Comparison of ENCODE assay signal across 9 cellular contexts in the genomic region with DNA sequence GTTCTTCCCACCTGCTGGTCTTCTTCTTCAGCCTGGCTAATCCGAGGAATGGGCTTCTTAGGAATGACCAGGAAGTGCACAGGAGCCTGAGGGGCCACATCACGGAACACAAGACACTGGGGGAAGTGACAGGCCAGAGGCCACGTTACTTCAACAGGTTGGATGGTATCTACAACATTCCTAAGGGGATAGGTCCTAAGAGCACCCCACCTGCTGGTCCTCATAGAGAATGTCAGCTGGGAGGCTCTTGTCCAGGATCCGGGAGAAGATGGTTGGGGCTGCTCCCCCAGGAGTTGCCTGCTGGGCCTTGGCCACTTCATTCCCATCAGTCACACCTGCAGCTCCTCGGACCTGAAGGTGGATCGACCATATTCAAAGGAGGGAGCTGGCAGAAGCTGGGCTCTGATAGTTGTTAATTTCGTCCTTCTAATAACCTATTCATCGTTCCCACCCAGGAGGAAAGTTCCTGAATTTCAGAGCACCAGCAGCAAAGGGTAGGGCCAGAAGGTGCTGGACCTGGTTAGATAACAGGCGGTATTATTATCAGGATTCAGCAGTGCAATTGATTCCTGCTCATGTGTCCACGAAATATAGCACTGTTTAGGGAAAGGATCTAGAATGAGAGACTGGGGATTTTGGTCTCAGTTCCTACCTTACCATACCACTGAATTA. TPM values are rescaled to one million over a fixed set of nuclear protein-coding genes. Genes with fewer than 3 reads are reported as not detected.
DNase-seq lines count a peak whose midpoint lies in the region; ATAC-seq and TF ChIP-seq lines count a peak whose summit lies in the region.
"Had no signal": no experiment of that assay in that cellular context is flagged by ENCODE, and none has a peak within 500 bp of the region (broad histone marks: within the 10 kb centered on the region; RNA-seq: fewer than 3 reads in every experiment).

No MANE protein-coding gene starts in this region.

- H3K4me3 ChIP-seq in CD4-positive, alpha-beta memory T cell (ENCODE audit: low read length in 2 of 2): no peak overlapping the region
- no peak overlapping the region for H3K4me3 ChIP-seq in HL-60 (replicated peaks; ENCODE audit: insufficient read depth, low read length)
- peak overlapping the region; percentile 89 for H3K4me3 ChIP-seq in adipocyte (ENCODE audit: low read length)
- peak overlapping the region; percentile 78 for H3K4me3 ChIP-seq in upper lobe of right lung

- H3K4me1 Mint-ChIP-seq in CD4-positive, alpha-beta memory T cell: peaks cover 20 to 50% (median 36%) of the 10 kb centered on the region in 4 donors

- DNase-seq in CD4-positive, alpha-beta memory T cell: no peak
- DNase-seq in HL-60 (ENCODE audit: low read depth in 1 of 2, low spot score in 1 of 2) (peak in 1 of 2 experiments; percentile 28), adipocyte (ENCODE audit: low read depth) (peak; percentile 50), upper lobe of right lung (no peak), midbrain (lab: John Stamatoyannopoulos, UW) (no peak), NCI-H524 treated with DMSO at 0.1 percent for 48 hours (lab: John Stamatoyannopoulos, UW) (no peak)

- TF ChIP-seq CTCF in HL-60 (IDR thresholded peaks at IDR 0.05; ENCODE audit: insufficient read depth, low read length): no peak
- no peak for TF ChIP-seq CTCF in upper lobe of right lung (IDR thresholded peaks at IDR 0.05)

- H3K9me3 Mint-ChIP-seq in CD4-positive, alpha-beta memory T cell: peaks cover 0 to 3% (median 0%) of the 10 kb centered on the region in 8 donors

- no peak for ATAC-seq in upper lobe of right lung
- ATAC-seq in GM18907 (IDR thresholded peaks at IDR 0.05; ENCODE audit: unreplicated experiment): no peak

- no peaks in the 10 kb centered on the region for H3K27me3 ChIP-seq in CD4-positive, alpha-beta memory T cell (ENCODE audit: insufficient read depth, low read length)
- H3K27me3 ChIP-seq in HL-60 (ENCODE audit: insufficient read depth, poor library complexity, severe bottlenecking): no peaks in the 10 kb centered on the region
- no peaks in the 10 kb centered on the region for H3K27me3 ChIP-seq in adipocyte (replicated peaks; ENCODE audit: control insufficient read depth, insufficient read depth, low read length)
- H3K27me3 ChIP-seq in layer of hippocampus (ENCODE audit: control insufficient read depth, insufficient read depth, low read length): no peaks in the 10 kb centered on the region
- H3K27me3 ChIP-seq in upper lobe of right lung: no peaks in the 10 kb centered on the region

- peak overlapping the region; percentile 70 for H3K27ac ChIP-seq in CD4-positive, alpha-beta memory T cell (ENCODE audit: low read depth, low read length)
- H3K27ac ChIP-seq in HL-60 (replicated peaks) (peak overlapping the region; percentile 94), layer of hippocampus (ENCODE audit: low read depth, low read length) (peak overlapping the region; percentile 95), upper lobe of right lung (peak overlapping the region; percentile 96)

- peak overlapping the region; percentile 95 for H3K9ac ChIP-seq in adipocyte (ENCODE audit: low read length)

- intact Hi-C loops in CD4-positive, alpha-beta memory T cell (cut with micrococcal nuclease): loop anchor here (5.0 to 10.0 kb wide), 4 partner anchors 69 to 1149 kb away; partner anchors contain the start of genes CCL27, FANCG, RNF38 and VCP
- intact Hi-C loops in upper lobe of right lung (cut with DNase I): no loop called here

- CTCF ChIA-PET in CD4-positive, alpha-beta memory T cell (lab: Charles Lee; ENCODE audit: partially characterized antibody): interaction anchor here (1.3 to 5.6 kb wide), 7 partner anchors 7 to 166 kb away, joined by 3 to 58 read pairs (median 6); partner anchors contain the start of genes CCDC107, FAM221B, RMRP and TMEM8B

- no peaks in the 10 kb centered on the region for H3K36me3 ChIP-seq in CD4-positive, alpha-beta memory T cell (ENCODE audit: insufficient read depth, low read length)
- peaks cover 15% of the 10 kb centered on the region for H3K36me3 ChIP-seq in adipocyte (ENCODE audit: control insufficient read depth, insufficient read depth, low read length, severe bottlenecking)
- peaks cover 12% of the 10 kb centered on the region for H3K36me3 ChIP-seq in upper lobe of right lung

- POLR2A ChIA-PET in CD4-positive, alpha-beta memory T cell (lab: Charles Lee; ENCODE audit: partially characterized antibody): interaction anchor here (0.5 to 4.9 kb wide), 13 partner anchors 12 to 698 kb away, joined by 3 to 47 read pairs (median 7); partner anchors contain the start of genes ATOSB, CCDC107, CREB3 and FAM221B

- H3K27ac Mint-ChIP-seq in CD4-positive, alpha-beta memory T cell: peak overlapping the region in 3 of 7 donors; percentile 71 to 91 (median 91)

- H3K9me3 ChIP-seq in CD4-positive, alpha-beta memory T cell (ENCODE audit: control insufficient read depth in 1 of 2, low read length in 2 of 2): no peaks in the 10 kb centered on the region
- H3K9me3 ChIP-seq in adipocyte (ENCODE audit: control insufficient read depth, low read length): no peaks in the 10 kb centered on the region
- H3K9me3 ChIP-seq in upper lobe of right lung: no peaks in the 10 kb centered on the region

- peaks cover 34% of the 10 kb centered on the region for H3K4me1 ChIP-seq in CD4-positive, alpha-beta memory T cell (ENCODE audit: insufficient read depth, low read length)
- peaks cover 37% of the 10 kb centered on the region for H3K4me1 ChIP-seq in adipocyte (ENCODE audit: control insufficient read depth, insufficient read depth, low read length)
- peaks cover 31% of the 10 kb centered on the region for H3K4me1 ChIP-seq in upper lobe of right lung

- H3K36me3 Mint-ChIP-seq in CD4-positive, alpha-beta memory T cell: peaks cover 0 to 25% of the 10 kb centered on the region in 2 donors

- no peaks in the 10 kb centered on the region for H3K27me3 Mint-ChIP-seq in CD4-positive, alpha-beta memory T cell

- peak overlapping the region in 7 of 8 donors; percentile 59 to 97 (median 89) for H3K4me3 Mint-ChIP-seq in CD4-positive, alpha-beta memory T cell

RNA-seq across cellular contexts. Expression of gene HINT2, which starts 1.3 kb away (rescaled TPM):
- 10 to 100 TPM; 22.9 to 30.2 TPM for total RNA-seq in CD4-positive, alpha-beta memory T cell
- 100 to 1,000 TPM in 1 of 2 donors, 10 to 100 TPM in 1; 75.4 to 111 TPM for polyA plus RNA-seq in CD4-positive, alpha-beta memory T cell
- 37.1 TPM for total RNA-seq in upper lobe of right lung

RNA-seq across cellular contexts. Expression of gene SPAG8, which starts 1.5 kb away (rescaled TPM):
- total RNA-seq in CD4-positive, alpha-beta memory T cell: 1 to 10 TPM; 5.6 to 5.7 TPM
- polyA plus RNA-seq in CD4-positive, alpha-beta memory T cell: 1 to 10 TPM; 1.0 to 1.7 TPM
- total RNA-seq in upper lobe of right lung: 2.8 TPM

RNA-seq across cellular contexts. Expression of gene FAM221B, which starts 15.0 kb away (rescaled TPM):
- total RNA-seq in CD4-positive, alpha-beta memory T cell: not detected
- polyA plus RNA-seq in CD4-positive, alpha-beta memory T cell: not detected
- total RNA-seq in upper lobe of right lung: not detected
- total RNA-seq: T-helper 1 cell treated with Interleukin-12 subunit alpha and Interleukin-12 subunit beta and Interleukin-4 antibody, amounts not matched to agents 30 ng/mL and 1 ng/mL, for 36 hours had no signal

RNA-seq across cellular contexts. Expression of gene TMEM8B, which starts 15.5 kb away (rescaled TPM):
- total RNA-seq in CD4-positive, alpha-beta memory T cell: 10 to 100 TPM in 1 of 2 experiments, 1 to 10 TPM in 1; 7.4 to 10.5 TPM
- 1 to 10 TPM; 2.0 to 2.4 TPM for polyA plus RNA-seq in CD4-positive, alpha-beta memory T cell
- 13.7 TPM for total RNA-seq in upper lobe of right lung

RNA-seq across cellular contexts. Expression of gene NPR2, which starts 22.2 kb away (rescaled TPM):
- total RNA-seq in CD4-positive, alpha-beta memory T cell: 10 to 100 TPM; 15.8 to 15.9 TPM
- 1 to 10 TPM in 1 of 2 donors, under 1 TPM in 1; 0.97 to 3.3 TPM for polyA plus RNA-seq in CD4-positive, alpha-beta memory T cell
- total RNA-seq in upper lobe of right lung: 21.7 TPM

Comparison
In these comparisons a context has a peak if more than half of its experiments do, and no peak if none do; other contexts are left out.
1. H3K4me3 ChIP-seq: peak in adipocyte (single experiment) and upper lobe of right lung (single experiment); none in CD4-positive, alpha-beta memory T cell (0 of 2) and HL-60 (single experiment).
2. Peak in every context shown above with its lines, with median percentiles within 50 percentile points of each other: H3K27ac ChIP-seq.